8 cellular contexts compared by ENCODE assay signal in genomic region chr1:23217421-23218115, GRCh38. TPM values are rescaled to one million over a fixed set of nuclear protein-coding genes. Genes with fewer than 3 reads are reported as not detected.
DNase-seq lines count a peak whose midpoint lies in the region; ATAC-seq, FAIRE-seq and TF ChIP-seq lines count a peak whose summit lies in the region.

Gene HTR1D (minus strand): TSS chr1:23217502. CDS start chr1:23194219, 23,283 bp downstream.

- H3K4me3 ChIP-seq in RWPE2 (ENCODE audit: severe bottlenecking) (peak within 1 kb of the TSS; percentile 61), esophagus squamous epithelium (peak within 1 kb of the TSS; percentile 27 to 65 (median 39))

- H3K4me3 Mint-ChIP-seq in progenitor cell of endocrine pancreas (ENCODE audit: low read depth): peak within 1 kb of the TSS; percentile 67
- no peak within 1 kb of the TSS for H3K4me3 Mint-ChIP-seq in activated T-helper 2 cell treated with anti-CD3 and anti-CD28 coated beads, Interferon-gamma antibody, Interleukin-2, Interleukin-4, amounts not matched to agents 10 μg/mL and 5 μg/mL and 100 μg/mL, durations not matched to agents 14 hours and 24 hours and 36 hours (ENCODE audit: low read depth)

- peaks cover 26% of the 10 kb centered on the region for H3K27me3 Mint-ChIP-seq in progenitor cell of endocrine pancreas
- H3K27me3 Mint-ChIP-seq in activated T-helper 2 cell treated with anti-CD3 and anti-CD28 coated beads, Interferon-gamma antibody, Interleukin-2, Interleukin-4, amounts not matched to agents 10 μg/mL and 5 μg/mL and 100 μg/mL, durations not matched to agents 14 hours and 24 hours and 36 hours (ENCODE audit: low read depth): peaks cover 56% of the 10 kb centered on the region

- intact Hi-C loops in esophagus squamous epithelium (cut with DNase I): no loop called here
- intact Hi-C loops in activated T-helper 2 cell treated with anti-CD3 and anti-CD28 coated beads, Interferon-gamma antibody, Interleukin-2, Interleukin-4, amounts not matched to agents 10 μg/mL and 5 μg/mL and 100 μg/mL, durations not matched to agents 14 hours and 24 hours and 36 hours (cut with micrococcal nuclease): no loop called here

- TF ChIP-seq POLR2A in GM12892 (IDR thresholded peaks at IDR 0.05; ENCODE audit: low read depth, low read length) (no peak), esophagus squamous epithelium (IDR thresholded peaks at IDR 0.05) (no peak)

- H3K4me1 ChIP-seq in RWPE2 (ENCODE audit: insufficient read depth, poor library complexity, severe bottlenecking) (no peaks in the 10 kb centered on the region), esophagus squamous epithelium (peaks cover 6 to 16% (median 11%) of the 10 kb centered on the region in 3 donors)

- H3K36me3 ChIP-seq in RWPE2 (ENCODE audit: low read depth) (no peaks in the 10 kb centered on the region), esophagus squamous epithelium (no peaks in the 10 kb centered on the region)

- TF ChIP-seq CTCF in RWPE2 (IDR thresholded peaks at IDR 0.05; ENCODE audit: poor library complexity, severe bottlenecking): no peak
- no peak for TF ChIP-seq CTCF in esophagus squamous epithelium (IDR thresholded peaks at IDR 0.05)
- no peak for TF ChIP-seq CTCF in progenitor cell of endocrine pancreas (IDR thresholded peaks at IDR 0.05; ENCODE audit: unreplicated experiment)

- DNase-seq in GM12892 (ENCODE audit: insufficient read length): peak; percentile 36
- no peak for DNase-seq in RWPE2 (ENCODE audit: low spot score)
- DNase-seq in esophagus squamous epithelium (lab: John Stamatoyannopoulos, UW): no peak
- peak; percentile 33 for DNase-seq in progenitor cell of endocrine pancreas (ENCODE audit: low spot score, unreplicated experiment)
- DNase-seq in activated T-helper 2 cell treated with anti-CD3 and anti-CD28 coated beads, Interferon-gamma antibody, Interleukin-2, Interleukin-4, amounts not matched to agents 10 μg/mL and 5 μg/mL and 100 μg/mL, durations not matched to agents 14 hours and 24 hours and 36 hours (ENCODE audit: low spot score): no peak
- no peak for DNase-seq in stimulated activated CD4-positive, alpha-beta T cell treated with anti-CD3 and anti-CD28 coated beads, Interleukin-15, amount 100 ng/mL, for 24 hours

- H3K9me3 ChIP-seq in RWPE2 (ENCODE audit: severe bottlenecking) (no peaks in the 10 kb centered on the region), esophagus squamous epithelium (no peaks in the 10 kb centered on the region)

- H3K27me3 ChIP-seq in RWPE2 (ENCODE audit: insufficient read depth, poor library complexity, severe bottlenecking) (no peaks in the 10 kb centered on the region), esophagus squamous epithelium (peaks cover 0 to 99% (median 10%) of the 10 kb centered on the region in 4 donors)

- H3K9me3 Mint-ChIP-seq in progenitor cell of endocrine pancreas (ENCODE audit: low read depth): no peaks in the 10 kb centered on the region
- H3K9me3 Mint-ChIP-seq in activated T-helper 2 cell treated with anti-CD3 and anti-CD28 coated beads, Interferon-gamma antibody, Interleukin-2, Interleukin-4, amounts not matched to agents 10 μg/mL and 5 μg/mL and 100 μg/mL, durations not matched to agents 14 hours and 24 hours and 36 hours: no peaks in the 10 kb centered on the region

- peaks cover 6% of the 10 kb centered on the region for H3K4me1 Mint-ChIP-seq in progenitor cell of endocrine pancreas (ENCODE audit: low read depth)
- peaks cover 2% of the 10 kb centered on the region for H3K4me1 Mint-ChIP-seq in activated T-helper 2 cell treated with anti-CD3 and anti-CD28 coated beads, Interferon-gamma antibody, Interleukin-2, Interleukin-4, amounts not matched to agents 10 μg/mL and 5 μg/mL and 100 μg/mL, durations not matched to agents 14 hours and 24 hours and 36 hours (ENCODE audit: low read depth)

- WGBS in esophagus squamous epithelium, 2 donors: 4 to 6% methylated on average over 3 to 4 of the region's 45 CpGs

- FAIRE-seq in GM12892 (lab: Jason Lieb, UNC): no peak

- H3K27ac Mint-ChIP-seq in progenitor cell of endocrine pancreas: no peak within 1 kb of the TSS
- H3K27ac Mint-ChIP-seq in activated T-helper 2 cell treated with anti-CD3 and anti-CD28 coated beads, Interferon-gamma antibody, Interleukin-2, Interleukin-4, amounts not matched to agents 10 μg/mL and 5 μg/mL and 100 μg/mL, durations not matched to agents 14 hours and 24 hours and 36 hours: no peak within 1 kb of the TSS

- ATAC-seq in RWPE2 (ENCODE audit: low read depth) (peak; percentile 58), HG02759 (IDR thresholded peaks at IDR 0.05; ENCODE audit: unreplicated experiment) (no peak), HG03097 (IDR thresholded peaks at IDR 0.05; ENCODE audit: low FRiP score, unreplicated experiment) (no peak)

- no peaks in the 10 kb centered on the region for H3K36me3 Mint-ChIP-seq in progenitor cell of endocrine pancreas (ENCODE audit: insufficient read depth)
- no peaks in the 10 kb centered on the region for H3K36me3 Mint-ChIP-seq in activated T-helper 2 cell treated with anti-CD3 and anti-CD28 coated beads, Interferon-gamma antibody, Interleukin-2, Interleukin-4, amounts not matched to agents 10 μg/mL and 5 μg/mL and 100 μg/mL, durations not matched to agents 14 hours and 24 hours and 36 hours (ENCODE audit: low read depth)

- H3K27ac ChIP-seq in RWPE2 (ENCODE audit: poor library complexity, severe bottlenecking) (no peak within 1 kb of the TSS), esophagus squamous epithelium (no peak within 1 kb of the TSS)

RNA-seq across cellular contexts. Expression of gene HTR1D, which starts in this region (rescaled TPM):
- polyA plus RNA-seq in GM12892 (2012; ENCODE audit: missing spikeins): not detected
- total RNA-seq in esophagus squamous epithelium (not detected), progenitor cell of endocrine pancreas (0.20 and 0.31 TPM in 2 replicates)
- total RNA-seq in activated T-helper 2 cell treated with anti-CD3 and anti-CD28 coated beads, Interferon-gamma antibody, Interleukin-2, Interleukin-4, amounts not matched to agents 10 μg/mL and 5 μg/mL and 100 μg/mL, durations not matched to agents 14 hours and 24 hours and 36 hours: not detected in 2 replicates

Comparison
In these comparisons a context has a peak if more than half of its experiments do, and no peak if none do; other contexts are left out.
1. Peak in DNase-seq in progenitor cell of endocrine pancreas; RNA of the gene not detected or under 1 TPM.